In genomic region chr12:113127791-113128199, GRCh38 we compare ENCODE assay signal across 19 cellular contexts. TPM values are rescaled to one million over a fixed set of nuclear protein-coding genes. Genes with fewer than 3 reads are reported as not detected.
DNase-seq lines count a peak whose midpoint lies in the region; ATAC-seq, FAIRE-seq and TF ChIP-seq lines count a peak whose summit lies in the region.
"Had no signal": no experiment of that assay in that cellular context is flagged by ENCODE, and none has a peak within 500 bp of the region (broad histone marks: within the 10 kb centered on the region; RNA-seq: fewer than 3 reads in every experiment).

No MANE protein-coding gene starts in this region.

- no peaks in the 10 kb centered on the region for H3K36me3 ChIP-seq in left ventricle myocardium inferior
- peaks cover 44% of the 10 kb centered on the region for H3K36me3 ChIP-seq in KOPT-K1 (ENCODE audit: insufficient read depth, low read length)
- H3K36me3 ChIP-seq in kidney (ENCODE audit: control insufficient read depth in 1 of 2, insufficient read depth in 2 of 2, low read length in 2 of 2): no peaks in the 10 kb centered on the region
- H3K36me3 ChIP-seq: MG63 had no signal

- H3K27me3 ChIP-seq in left ventricle myocardium inferior (ENCODE audit: low read depth): peaks cover 63% of the 10 kb centered on the region
- H3K27me3 ChIP-seq: MG63 had no signal

- H3K4me1 ChIP-seq in left ventricle myocardium inferior (no peaks in the 10 kb centered on the region), kidney (ENCODE audit: control insufficient read depth in 1 of 2, insufficient read depth in 1 of 2, low read depth in 1 of 2, low read length in 2 of 2) (no peaks in the 10 kb centered on the region)

- DNase-seq in Right ventricle myocardium superior (peak; percentile 20), left ventricle myocardium inferior (no peak), kidney (peak; percentile 59), sciatic nerve (ENCODE audit: low spot score) (no peak)
- no peak for DNase-seq in stimulated activated CD4-positive, alpha-beta T cell treated with anti-CD3 and anti-CD28 coated beads, Interleukin-2, amount 100 ng/mL, for 48 hours
- DNase-seq: AML-193; CD4-positive, CD25-positive, alpha-beta regulatory T cell; GF-D8; MG63; NCI-H1105 treated with DMSO at 0.1 percent for 48 hours; NCI-H2081; NCI-H345; NCI-H526 treated with DMSO at 0.1 percent for 48 hours; SIG-M5 had no signal

- H3K27ac ChIP-seq in left ventricle myocardium inferior (replicated peaks) (no peak overlapping the region), KOPT-K1 (ENCODE audit: low read depth, low read length, poor library complexity, severe bottlenecking) (peak overlapping the region; percentile 42), kidney (ENCODE audit: low read depth in 2 of 2, low read length in 2 of 2) (no peak overlapping the region)
- H3K27ac ChIP-seq: KMS-11 had no signal

- FAIRE-seq in kidney (lab: Jason Lieb, UNC): no peak

- intact Hi-C loops in Right ventricle myocardium superior (cut with DNase I) (no loop called here), left ventricle myocardium inferior (cut with micrococcal nuclease) (no loop called here), kidney (cut with DNase I) (no loop called here), sciatic nerve (cut with DNase I) (no loop called here)

- TF ChIP-seq CTCF in left ventricle myocardium inferior (IDR thresholded peaks at IDR 0.05; ENCODE audit: borderline replicate concordance) (no peak), kidney (IDR thresholded peaks at IDR 0.05; ENCODE audit: borderline replicate concordance, extremely low read depth, insufficient read depth) (no peak)

- H3K4me3 ChIP-seq in left ventricle myocardium inferior: no peak overlapping the region
- no peak overlapping the region for H3K4me3 ChIP-seq in kidney (ENCODE audit: low read length in 2 of 2)
- H3K4me3 ChIP-seq: GM23338, MG63 had no signal

- H3K9ac ChIP-seq in kidney (ENCODE audit: low read length in 2 of 2): no peak overlapping the region
- H3K9ac ChIP-seq: KMS-11 had no signal

- H3K9me3 ChIP-seq in left ventricle myocardium inferior (replicated peaks) (peaks cover 8% of the 10 kb centered on the region), KOPT-K1 (ENCODE audit: insufficient read depth, low read length, poor library complexity, severe bottlenecking) (peaks cover 13% of the 10 kb centered on the region), kidney (ENCODE audit: control insufficient read depth in 1 of 2, low read length in 2 of 2) (peaks cover 0 to 5% of the 10 kb centered on the region in 2 donors)

- ATAC-seq in Right ventricle myocardium superior (ENCODE audit: poor library complexity) (no peak), GM18858 (IDR thresholded peaks at IDR 0.05; ENCODE audit: unreplicated experiment) (no peak), sciatic nerve (no peak)
- ATAC-seq: GM23338, Panc1 had no signal

RNA-seq across cellular contexts. Expression of gene RASAL1, which starts 7.8 kb away (rescaled TPM):
- total RNA-seq in Right ventricle myocardium superior (not detected), left ventricle myocardium inferior (not detected), kidney (58.3 TPM), sciatic nerve (8.6 TPM)
- polyA plus RNA-seq in kidney (ENCODE audit: insufficient read depth, low read depth, low replicate concordance): 23.5 TPM
- total RNA-seq: CD4-positive, CD25-positive, alpha-beta regulatory T cell had no signal

RNA-seq across cellular contexts. Expression of gene CFAP73, which starts 21.7 kb away (rescaled TPM):
- total RNA-seq in Right ventricle myocardium superior (not detected), left ventricle myocardium inferior (not detected), kidney (2.4 TPM), sciatic nerve (0.98 TPM)
- 0.52 TPM for polyA plus RNA-seq in kidney (ENCODE audit: insufficient read depth, low read depth, low replicate concordance)
- polyA plus RNA-seq: CD4-positive, CD25-positive, alpha-beta regulatory T cell had no signal

RNA-seq across cellular contexts. Expression of gene DDX54, which starts 57.5 kb away (rescaled TPM):
- 33.6 TPM for total RNA-seq in Right ventricle myocardium superior
- total RNA-seq in left ventricle myocardium inferior: 34.7 TPM
- 62.0 TPM for total RNA-seq in kidney
- 55.4 TPM for polyA plus RNA-seq in kidney (ENCODE audit: insufficient read depth, low read depth, low replicate concordance)
- total RNA-seq in sciatic nerve: 43.9 TPM

RNA-seq across cellular contexts. Expression of gene RITA1, which starts 57.7 kb away (rescaled TPM):
- total RNA-seq in Right ventricle myocardium superior (16.3 TPM), left ventricle myocardium inferior (17.9 TPM), kidney (14.6 TPM), sciatic nerve (7.8 TPM)
- 31.6 TPM for polyA plus RNA-seq in kidney (ENCODE audit: insufficient read depth, low read depth, low replicate concordance)

Comparison
In these comparisons a context has a peak if more than half of its experiments do, and no peak if none do; other contexts are left out.
1. DNase-seq: peak in Right ventricle myocardium superior (single experiment) and kidney (single experiment); none in left ventricle myocardium inferior (single experiment), stimulated activated CD4-positive, alpha-beta T cell treated with anti-CD3 and anti-CD28 coated beads, Interleukin-2, amount 100 ng/mL, for 48 hours (0 of 2) and sciatic nerve (single experiment).